ENCODE assay signal across 8 cellular contexts in the genomic region with DNA sequence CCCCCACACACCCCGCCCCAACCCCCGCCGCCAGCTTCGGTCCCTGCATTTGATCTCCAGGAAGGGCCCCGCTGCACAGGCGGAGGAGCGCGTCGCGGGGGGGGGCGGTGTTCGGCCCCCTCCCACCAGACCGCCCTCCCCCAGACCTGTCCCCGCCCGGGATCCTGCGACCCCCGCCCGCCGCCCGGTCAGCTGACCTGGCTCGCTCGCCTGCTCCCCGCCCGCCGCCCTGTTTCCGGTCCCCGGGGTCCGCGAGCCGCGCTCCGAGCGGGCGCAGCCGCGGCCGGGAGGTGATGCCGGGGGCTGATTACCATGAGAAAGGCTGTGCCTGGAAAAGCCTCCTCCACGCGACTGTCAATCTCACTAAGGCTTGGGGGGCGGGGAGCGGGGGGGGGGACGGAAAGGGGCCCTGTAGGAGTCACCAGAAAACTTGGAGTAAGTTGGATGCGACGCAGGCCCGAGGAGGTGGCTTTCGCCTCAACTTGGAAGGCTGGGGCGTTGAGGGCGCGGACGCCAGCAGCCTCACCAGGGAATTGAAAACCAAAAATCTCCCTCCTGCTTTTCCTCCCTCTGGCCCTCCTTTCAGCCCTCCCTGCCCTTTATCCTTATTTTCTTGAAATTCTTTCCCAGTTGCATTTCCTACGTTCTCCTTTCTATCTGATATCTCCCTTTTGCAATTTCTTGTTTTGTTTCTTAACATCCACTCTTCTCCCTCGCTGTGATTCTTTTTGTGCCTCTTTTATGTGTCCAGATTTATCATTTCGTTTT. TPM values are rescaled to one million over a fixed set of nuclear protein-coding genes. Genes with fewer than 3 reads are reported as not detected.
DNase-seq lines count a peak whose midpoint lies in the region; ATAC-seq and TF ChIP-seq lines count a peak whose summit lies in the region.

No MANE protein-coding gene starts in this region.

- H3K79me2 ChIP-seq in ACC112 (ENCODE audit: control insufficient read depth, insufficient read depth, low read length, unreplicated experiment) (peaks cover 5% of the 10 kb centered on the region), neural cell (replicated peaks; ENCODE audit: insufficient read depth, low read length) (peaks cover 3% of the 10 kb centered on the region)

- H3K36me3 ChIP-seq in ACC112 (ENCODE audit: insufficient read depth, low read length) = no peaks in the 10 kb centered on the region
- H3K36me3 ChIP-seq in neural cell (ENCODE audit: insufficient read depth, low read length) = no peaks in the 10 kb centered on the region

- no peaks in the 10 kb centered on the region for H3K9me3 ChIP-seq in neural cell (ENCODE audit: low read length)

- no peaks in the 10 kb centered on the region for H3K27me3 ChIP-seq in ACC112 (ENCODE audit: insufficient read depth, low read length)
- peaks cover 31% of the 10 kb centered on the region for H3K27me3 ChIP-seq in neural cell (ENCODE audit: insufficient read depth, low read depth, low read length)

- DNase-seq in HFFc6 (no peak), fibroblast of villous mesenchyme (ENCODE audit: low read depth) (no peak), foreskin melanocyte (no peak)
- DNase-seq in effector CD8-positive, alpha-beta T cell (lab: John Stamatoyannopoulos, UW) = no peak

- no peaks in the 10 kb centered on the region for H3F3A ChIP-seq in neural cell (ENCODE audit: insufficient read depth, low read length, poor library complexity, severe bottlenecking)

- no peak overlapping the region for H3K4me2 ChIP-seq in neural cell (ENCODE audit: low read length)

- H3K27me3 Mint-ChIP-seq in HFFc6 (ENCODE audit: insufficient read depth) = no peaks in the 10 kb centered on the region; the same call in 1 of the 2 replicates

- H3K36me3 Mint-ChIP-seq in HFFc6 (ENCODE audit: low read depth) = no peaks in the 10 kb centered on the region

- H3K4me1 ChIP-seq in ACC112 (ENCODE audit: control insufficient read depth, insufficient read depth, low read length, unreplicated experiment) = peaks cover 14% of the 10 kb centered on the region

- H2AFZ ChIP-seq in ACC112 (ENCODE audit: low read length, unreplicated experiment) = peak overlapping the region; percentile 43
- H2AFZ ChIP-seq in neural cell (ENCODE audit: low read depth, low read length) = no peak overlapping the region

- peak overlapping the region; percentile 91 for H3K27ac ChIP-seq in ACC112 (ENCODE audit: low read depth, low read length)
- no peak overlapping the region for H3K27ac ChIP-seq in neural cell (ENCODE audit: low read length)

- ATAC-seq in HG03045 (IDR thresholded peaks at IDR 0.05; ENCODE audit: unreplicated experiment) = no peak

- H3K4me1 Mint-ChIP-seq in HFFc6 (ENCODE audit: low read depth) = peaks cover 41% of the 10 kb centered on the region

- H4K20me1 ChIP-seq in neural cell (ENCODE audit: insufficient read depth) = no peaks in the 10 kb centered on the region

- no peak for TF ChIP-seq CTCF in HFFc6 (IDR thresholded peaks at IDR 0.05)
- TF ChIP-seq CTCF in WI38 (IDR thresholded peaks at IDR 0.05; ENCODE audit: low read depth, low read length) = no peak
- TF ChIP-seq CTCF in fibroblast of villous mesenchyme (IDR thresholded peaks at IDR 0.05; ENCODE audit: insufficient read depth, low read depth, low read length) = no peak
- no peak for TF ChIP-seq CTCF in neural cell (IDR thresholded peaks at IDR 0.05; ENCODE audit: poor library complexity, severe bottlenecking)

- peak overlapping the region; percentile 32 for H3K9ac ChIP-seq in neural cell (ENCODE audit: low read length)

- no peak for TF ChIP-seq EP300 in neural cell (conservative IDR thresholded peaks at IDR 0.05; ENCODE audit: poor library complexity, severe bottlenecking)

- H3K9me3 Mint-ChIP-seq in HFFc6 = no peaks in the 10 kb centered on the region

- peak overlapping the region; percentile 86 for H3K4me3 Mint-ChIP-seq in HFFc6

- H3K9me2 ChIP-seq in neural cell (ENCODE audit: insufficient read depth, low read length) = no peaks in the 10 kb centered on the region

- peak overlapping the region; percentile 88 for H3K27ac Mint-ChIP-seq in HFFc6

- H3K4me3 ChIP-seq in ACC112 (ENCODE audit: low read depth, low read length) = peak overlapping the region; percentile 80
- peak overlapping the region; percentile 60 for H3K4me3 ChIP-seq in WI38 (ENCODE audit: low read depth, low read length)
- H3K4me3 ChIP-seq in fibroblast of villous mesenchyme (ENCODE audit: low read depth, low read length) = peak overlapping the region; percentile 64
- peak overlapping the region; percentile 58 for H3K4me3 ChIP-seq in neural cell (ENCODE audit: low read length)

- TF ChIP-seq RAD21 in neural cell (conservative IDR thresholded peaks at IDR 0.05) = no peak

TF ChIP-seq in neural cell, 6 proteins besides CTCF, POLR2A, EP300 and RAD21:
- TF ChIP-seq SMC3 (conservative IDR thresholded peaks at IDR 0.05; ENCODE audit: poor library complexity) (no peak), MXI1 (conservative IDR thresholded peaks at IDR 0.05; ENCODE audit: poor library complexity, severe bottlenecking) (no peak)

RNA-seq across cellular contexts. Expression of gene ZEB2, which starts 4.5 kb away (rescaled TPM):
- total RNA-seq in HFFc6 (2021; fragmentation: NEBNext Ultra II Directional; extraction: Animal tissue kit (Norgen Biotek cat#: 25700)) = 10 to 100 TPM; 57.0 to 76.3 (median 62.8) TPM
- 40.6 and 50.1 TPM in 2 replicates for total RNA-seq in fibroblast of villous mesenchyme
- 1.6 and 2.2 TPM in 2 replicates for polyA plus RNA-seq in neural cell
- polyA minus RNA-seq in neural cell = 5.4 and 10.5 TPM in 2 replicates
